ENCODE assay signal across 17 cellular contexts in genomic region chr4:139403457-139403856, GRCh38. TPM values are rescaled to one million over a fixed set of nuclear protein-coding genes. Genes with fewer than 3 reads are reported as not detected.
DNase-seq lines count a peak whose midpoint lies in the region; ATAC-seq and TF ChIP-seq lines count a peak whose summit lies in the region.
"Had no signal": no experiment of that assay in that cellular context is flagged by ENCODE, and none has a peak within 500 bp of the region (broad histone marks: within the 10 kb centered on the region; RNA-seq: fewer than 3 reads in every experiment).

No MANE protein-coding gene starts in this region.

- peak; percentile 25; the same call in 1 of the 2 replicates for TF ChIP-seq CTCF in 22Rv1 (IDR thresholded peaks at IDR 0.05)
- peak; percentile 40; the same call in 2 of the 3 replicates for TF ChIP-seq CTCF in H9 (conservative IDR thresholded peaks at IDR 0.05)
- TF ChIP-seq CTCF in Panc1 (IDR thresholded peaks at IDR 0.05), result peak; percentile 8; the same call in 1 of the 2 replicates

- H3K18ac ChIP-seq in H9 (ENCODE audit: insufficient read length, low read depth, low read length), result no peak overlapping the region

- no peaks in the 10 kb centered on the region for H3K27me3 ChIP-seq in H9 (ENCODE audit: insufficient read depth, low read length)
- H3K27me3 ChIP-seq in Panc1 (ENCODE audit: control insufficient read depth, insufficient read depth, low read length), result no peaks in the 10 kb centered on the region
- H3K27me3 ChIP-seq: ovary had no signal

- WGBS in H9 (ENCODE audit: extremely low coverage, insufficient read length, low lambda C conversion rate), result no CpG with 5 or more reads among the region's 3 CpGs

- no peaks in the 10 kb centered on the region for H3K9me3 ChIP-seq in H9 (ENCODE audit: control insufficient read depth, low read depth, low read length)
- H3K9me3 ChIP-seq in Panc1 (ENCODE audit: control insufficient read depth, insufficient read depth, low read depth, low read length), result no peaks in the 10 kb centered on the region
- H3K9me3 ChIP-seq: ovary had no signal

- H3K56ac ChIP-seq in H9 (ENCODE audit: insufficient read length, low read depth, low read length), result no peak overlapping the region

- H3K4me2 ChIP-seq in H9 (ENCODE audit: insufficient read depth, insufficient read length, low read length), result no peak overlapping the region

- no peaks in the 10 kb centered on the region for H3K23me2 ChIP-seq in H9 (ENCODE audit: insufficient read length, low read depth, low read length, poor library complexity, severe bottlenecking)

- no peak overlapping the region for H2BK5ac ChIP-seq in H9 (ENCODE audit: insufficient read length, low read length)

- no peak overlapping the region for H2AFZ ChIP-seq in H9 (ENCODE audit: low read length)

- CTCF ChIA-PET in Panc1 (lab: Charles Lee), result no interaction called here
- CTCF ChIA-PET in activated CD4-positive, alpha-beta T cell treated with anti-CD3 and anti-CD28 coated beads, Interleukin-2, amount 10 ng/mL, durations not matched to agents 7 days and 5 days (lab: Charles Lee), result no interaction called here

- H2BK15ac ChIP-seq in H9 (ENCODE audit: low read depth, low read length), result no peak overlapping the region

- H4K5ac ChIP-seq in H9 (ENCODE audit: insufficient read length, low read depth, low read length), result no peak overlapping the region

- H2AK5ac ChIP-seq in H9 (ENCODE audit: insufficient read length, low read length), result no peak overlapping the region

- no peak overlapping the region for H3K9ac ChIP-seq in H9 (ENCODE audit: extremely low read depth, insufficient read length, low read length)

- in situ Hi-C loops in Panc1 (cut with HindIII; ENCODE audit: low pct_unique_long_range_greater_than_20kb, low sequenced_read_pairs), result no loop called here

- no peak overlapping the region for H2BK120ac ChIP-seq in H9 (ENCODE audit: low read depth, low read length, poor library complexity, severe bottlenecking)

- ATAC-seq in Panc1, result 0 out of 2 replicates have a peak, but pooled peaks have one; percentile 50
- ATAC-seq in HG03565 (IDR thresholded peaks at IDR 0.05; ENCODE audit: unreplicated experiment), result no peak
- no peak for ATAC-seq in HG03442 (IDR thresholded peaks at IDR 0.05; ENCODE audit: unreplicated experiment)

- no peaks in the 10 kb centered on the region for H3K27me3 Mint-ChIP-seq in H9 (ENCODE audit: low read depth)
- no peaks in the 10 kb centered on the region for H3K27me3 Mint-ChIP-seq in activated CD4-positive, alpha-beta T cell treated with anti-CD3 and anti-CD28 coated beads, Interleukin-2, amount 10 ng/mL, durations not matched to agents 7 days and 5 days

- TF ChIP-seq POLR2A in erythroblast (IDR thresholded peaks at IDR 0.05; ENCODE audit: low read length), result no peak

- H3K27ac ChIP-seq in 22Rv1 (no peak overlapping the region), H9 (ENCODE audit: insufficient read length, low read depth, low read length) (no peak overlapping the region), Panc1 (ENCODE audit: low read length) (no peak overlapping the region)
- H3K27ac ChIP-seq: ovary had no signal

- POLR2A ChIA-PET in Panc1 (lab: Charles Lee), result no interaction called here
- POLR2A ChIA-PET in activated CD4-positive, alpha-beta T cell treated with anti-CD3 and anti-CD28 coated beads, Interleukin-2, amount 10 ng/mL, durations not matched to agents 7 days and 5 days (lab: Charles Lee), result no interaction called here

- no peak for DNase-seq in H9
- DNase-seq in Panc1 (ENCODE audit: low read depth, low spot score), result no peak
- peak; percentile 7 to 9 for DNase-seq in erythroblast (lab: John Stamatoyannopoulos, UW)
- DNase-seq in NCI-H2029 (lab: John Stamatoyannopoulos, UW), result no peak
- DNase-seq in activated CD4-positive, alpha-beta T cell treated with anti-CD3 and anti-CD28 coated beads, Interleukin-2, amount 10 ng/mL, durations not matched to agents 7 days and 5 days, result no peak
- DNase-seq: activated CD8-positive, alpha-beta memory T cell treated with anti-CD3 and anti-CD28 coated beads for 24 hours; aorta; midbrain; NCI-H1105; NCI-H510A; ovary; Right ventricle myocardium superior; stimulated activated CD4-positive, alpha-beta T cell treated with anti-CD3 and anti-CD28 coated beads, Interleukin-12 subunit alpha, Interleukin-12 subunit beta, amount 100 ng/mL, for 4 hours; substantia nigra had no signal

- H3K4me1 ChIP-seq in H9 (ENCODE audit: insufficient read depth, low read length) (no peaks in the 10 kb centered on the region), Panc1 (ENCODE audit: control insufficient read depth, insufficient read depth, low read length) (no peaks in the 10 kb centered on the region)

- H3K36me3 ChIP-seq in Panc1 (ENCODE audit: control insufficient read depth, insufficient read depth, low read length), result no peaks in the 10 kb centered on the region; the same call in 1 of the 2 replicates
- H3K36me3 ChIP-seq: ovary had no signal

- H2BK12ac ChIP-seq in H9 (ENCODE audit: insufficient read length, low read depth, low read length), result no peak overlapping the region

- H3K14ac ChIP-seq in H9 (ENCODE audit: insufficient read depth, low read length), result no peak overlapping the region

- H3K79me1 ChIP-seq in H9 (ENCODE audit: insufficient read depth, low read depth, low read length, poor library complexity, severe bottlenecking), result no peaks in the 10 kb centered on the region

- no peaks in the 10 kb centered on the region for H3K9me3 Mint-ChIP-seq in H9
- H3K9me3 Mint-ChIP-seq in activated CD4-positive, alpha-beta T cell treated with anti-CD3 and anti-CD28 coated beads, Interleukin-2, amount 10 ng/mL, durations not matched to agents 7 days and 5 days, result no peaks in the 10 kb centered on the region

- no peak overlapping the region for H3K4me3 ChIP-seq in Panc1 (ENCODE audit: low read depth in 2 of 2, low read length in 2 of 2)
- H3K4me3 ChIP-seq: ovary had no signal

- no peak overlapping the region for H3K23ac ChIP-seq in H9 (ENCODE audit: insufficient read length, low read depth, low read length)

- H3K36me3 Mint-ChIP-seq in H9 (ENCODE audit: insufficient read depth in 1 of 3, low read depth in 3 of 3), result peaks cover 0 to 4% (median 0%) of the 10 kb centered on the region in 3 experiments; a peak in 2 of 7 replicates
- H3K36me3 Mint-ChIP-seq in activated CD4-positive, alpha-beta T cell treated with anti-CD3 and anti-CD28 coated beads, Interleukin-2, amount 10 ng/mL, durations not matched to agents 7 days and 5 days (ENCODE audit: low read depth), result peaks cover 18% of the 10 kb centered on the region

- no peak overlapping the region for H2BK20ac ChIP-seq in H9 (ENCODE audit: low read depth, low read length, poor library complexity, severe bottlenecking)

- H3K27ac Mint-ChIP-seq in H9, result peak overlapping the region in 1 of 3 experiments; percentile 53; a peak in 1 of 7 replicates
- H3K27ac Mint-ChIP-seq in activated CD4-positive, alpha-beta T cell treated with anti-CD3 and anti-CD28 coated beads, Interleukin-2, amount 10 ng/mL, durations not matched to agents 7 days and 5 days, result no peak overlapping the region

- no peak overlapping the region for H4K91ac ChIP-seq in H9 (ENCODE audit: insufficient read length, low read depth, low read length)

- intact Hi-C loops in Panc1 (cut with micrococcal nuclease; ENCODE audit: unreplicated experiment), result loop anchor here (10.0 kb wide), 1 partner anchor 141 kb away; no protein-coding TSS in a partner anchor

- no peak overlapping the region for H3K4me3 Mint-ChIP-seq in H9
- H3K4me3 Mint-ChIP-seq in activated CD4-positive, alpha-beta T cell treated with anti-CD3 and anti-CD28 coated beads, Interleukin-2, amount 10 ng/mL, durations not matched to agents 7 days and 5 days, result no peak overlapping the region

- BruUV-seq in Panc1 (replicated peaks; lab: Mats Ljungman, UMichigan), result no TSS peak

- H3T11ph ChIP-seq in H9 (ENCODE audit: low read length), result no peak overlapping the region

- H3K79me2 ChIP-seq in H9 (ENCODE audit: insufficient read depth, low read length), result no peaks in the 10 kb centered on the region

- peaks cover 2 to 9% of the 10 kb centered on the region in 2 experiments; a peak in 2 of 4 replicates for H3K4me1 Mint-ChIP-seq in H9
- no peaks in the 10 kb centered on the region for H3K4me1 Mint-ChIP-seq in activated CD4-positive, alpha-beta T cell treated with anti-CD3 and anti-CD28 coated beads, Interleukin-2, amount 10 ng/mL, durations not matched to agents 7 days and 5 days

- H3K4ac ChIP-seq in H9 (ENCODE audit: low read depth, low read length), result no peak overlapping the region

- no peak overlapping the region for H4K8ac ChIP-seq in H9 (replicated peaks; ENCODE audit: insufficient read length, low read depth, low read length)

- no peaks in the 10 kb centered on the region for H4K20me1 ChIP-seq in H9 (ENCODE audit: control insufficient read depth, insufficient read depth, insufficient read length)

RNA-seq across cellular contexts. Expression of gene RAB33B, which starts 50.5 kb away (rescaled TPM):
- total RNA-seq in H9 (2021), result 7.5 and 7.7 TPM in 2 replicates
- total RNA-seq in Panc1 (2021; ENCODE audit: unreplicated experiment), result 4.5 TPM
- 3.9 TPM for polyA plus RNA-seq in Panc1 (2012; ENCODE audit: insufficient read length)
- total RNA-seq in activated CD4-positive, alpha-beta T cell treated with anti-CD3 and anti-CD28 coated beads, Interleukin-2, amount 10 ng/mL, durations not matched to agents 7 days and 5 days, result 1 to 10 TPM; 7.3 TPM

Comparison
In these comparisons a context has a peak if more than half of its experiments do, and no peak if none do; other contexts are left out.
1. DNase-seq: peak in erythroblast (2 of 2); none in H9 (single experiment), Panc1 (single experiment), NCI-H2029 (single experiment) and activated CD4-positive, alpha-beta T cell treated with anti-CD3 and anti-CD28 coated beads, Interleukin-2, amount 10 ng/mL, durations not matched to agents 7 days and 5 days (single experiment).
2. Peak in every context shown above with its lines, with median percentiles within 50 percentile points of each other: CTCF ChIP-seq.